ENCODE assay signal across 10 cellular contexts in the genomic region with DNA sequence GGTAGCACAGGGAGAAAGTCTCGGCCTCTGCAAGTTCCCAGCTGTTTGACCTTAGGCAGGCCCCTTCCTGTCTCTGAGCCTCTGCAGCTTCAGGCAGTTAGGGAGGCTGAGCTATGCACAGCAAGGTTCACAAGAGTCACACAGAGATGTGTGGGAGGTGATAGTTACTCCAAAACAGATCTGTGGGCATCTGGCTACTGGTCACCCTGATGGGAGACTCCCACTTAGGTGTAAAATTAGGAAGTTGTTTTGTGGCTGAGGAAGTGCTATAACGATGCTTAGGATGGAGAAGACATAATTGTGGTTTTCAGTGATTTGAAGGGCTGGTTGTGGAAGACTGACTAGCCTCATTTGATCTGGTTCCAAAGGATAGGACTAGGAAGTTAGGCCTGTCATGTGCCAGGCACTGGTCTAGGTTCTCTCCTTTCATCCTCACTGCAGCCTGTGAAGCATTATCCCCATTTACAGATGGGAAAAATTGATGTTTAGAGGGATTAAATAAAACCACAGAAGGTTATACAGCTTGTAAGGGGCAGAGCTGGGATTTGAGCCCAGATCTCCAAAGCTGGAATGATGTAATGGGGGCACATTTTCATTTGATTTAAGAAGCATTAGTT. TPM values are rescaled to one million over a fixed set of nuclear protein-coding genes. Genes with fewer than 3 reads are reported as not detected.
A peak's percentile ranks its signal among the peaks of the same experiment; 100 is the strongest.
DNase-seq lines count a peak whose midpoint lies in the region; ATAC-seq, FAIRE-seq and TF ChIP-seq lines count a peak whose summit lies in the region.
"Had no signal": no experiment of that assay in that cellular context is flagged by ENCODE, and none has a peak within 500 bp of the region (broad histone marks: within the 10 kb centered on the region; RNA-seq: fewer than 3 reads in every experiment).

No MANE protein-coding gene starts in this region.

- H3K9ac ChIP-seq in fibroblast of lung (ENCODE audit: insufficient read depth, low read length): no peak overlapping the region

- FAIRE-seq in GM12892 (lab: Jason Lieb, UNC) (peak; percentile 92), small intestine (lab: Jason Lieb, UNC) (no peak)

- H3K36me3 ChIP-seq in Panc1 (ENCODE audit: control insufficient read depth, insufficient read depth, low read length) (no peaks in the 10 kb centered on the region), fibroblast of lung (ENCODE audit: control insufficient read depth, insufficient read depth, low read length) (no peaks in the 10 kb centered on the region), small intestine (ENCODE audit: control insufficient read depth in 2 of 2, insufficient read depth in 2 of 2, low read length in 2 of 2) (peaks cover 0 to 6% of the 10 kb centered on the region in 2 donors)
- H3K36me3 ChIP-seq: SJCRH30 had no signal

- no peak for DNase-seq in GM12892 (ENCODE audit: insufficient read length)
- no peak for DNase-seq in Panc1 (ENCODE audit: low read depth, low spot score)
- DNase-seq in fibroblast of lung (ENCODE audit: low read depth in 2 of 2): peak; percentile 58 to 62
- no peak for DNase-seq in small intestine
- no peak for DNase-seq in NCI-H2081 treated with DMSO at 0.1 percent for 48 hours (lab: John Stamatoyannopoulos, UW)
- DNase-seq in NOMO-1 treated with dmso at 0.1 percent for 144 hours (lab: John Stamatoyannopoulos, UW; ENCODE audit: unreplicated experiment): no peak
- DNase-seq in NCI-H187 (lab: John Stamatoyannopoulos, UW): no peak
- DNase-seq: amniotic stem cell, SJCRH30 had no signal

- TF ChIP-seq CTCF in Panc1 (IDR thresholded peaks at IDR 0.05) (no peak), fibroblast of lung (conservative IDR thresholded peaks at IDR 0.05 in 1 of 2, IDR thresholded peaks at IDR 0.05 in 1 of 2; ENCODE audit: low read depth in 1 of 2, low read length in 2 of 2) (no peak)

- ATAC-seq in Panc1 (peak; percentile 51; the same call in 1 of the 2 replicates), HG03095 (IDR thresholded peaks at IDR 0.05; ENCODE audit: unreplicated experiment) (no peak)

- POLR2A ChIA-PET in Panc1 (lab: Charles Lee): no interaction called here

- H3K27me3 ChIP-seq in Panc1 (ENCODE audit: control insufficient read depth, insufficient read depth, low read length) (no peaks in the 10 kb centered on the region), fibroblast of lung (ENCODE audit: control insufficient read depth, insufficient read depth, low read length) (no peaks in the 10 kb centered on the region), small intestine (ENCODE audit: control insufficient read depth in 2 of 2, insufficient read depth in 2 of 2, low read length in 2 of 2) (no peaks in the 10 kb centered on the region)
- H3K27me3 ChIP-seq: SJCRH30 had no signal

- H2AFZ ChIP-seq in fibroblast of lung (ENCODE audit: low read length): no peak overlapping the region

- no peaks in the 10 kb centered on the region for H3K9me3 ChIP-seq in Panc1 (ENCODE audit: control insufficient read depth, insufficient read depth, low read depth, low read length)
- H3K9me3 ChIP-seq in fibroblast of lung (ENCODE audit: control insufficient read depth, insufficient read depth, low read depth, low read length): no peaks in the 10 kb centered on the region
- no peaks in the 10 kb centered on the region for H3K9me3 ChIP-seq in small intestine (ENCODE audit: control insufficient read depth, low read depth)
- H3K9me3 ChIP-seq: SJCRH30 had no signal

- H3K27ac ChIP-seq in Panc1 (ENCODE audit: low read length): no peak overlapping the region
- H3K27ac ChIP-seq in fibroblast of lung (ENCODE audit: insufficient read depth, low read length): peak overlapping the region; percentile 69
- peak overlapping the region; percentile 38 to 52 for H3K27ac ChIP-seq in small intestine (ENCODE audit: low read depth in 1 of 2, low read length in 1 of 2)
- H3K27ac ChIP-seq: SJCRH30 had no signal

- H3K4me3 ChIP-seq in Panc1 (ENCODE audit: low read depth in 2 of 2, low read length in 2 of 2): no peak overlapping the region
- no peak overlapping the region for H3K4me3 ChIP-seq in fibroblast of lung (replicated peaks in 1 of 4; ENCODE audit: control extremely low read depth in 1 of 4, insufficient read depth in 1 of 4, low read depth in 3 of 4, low read length in 4 of 4)
- H3K4me3 ChIP-seq in small intestine (ENCODE audit: low read depth in 1 of 2, low read length in 2 of 2): no peak overlapping the region
- H3K4me3 ChIP-seq: SJCRH30 had no signal

- peak overlapping the region; percentile 4 for H3K4me2 ChIP-seq in fibroblast of lung (ENCODE audit: extremely low read depth, insufficient read depth, low read length)

- H3K4me1 ChIP-seq in Panc1 (ENCODE audit: control insufficient read depth, insufficient read depth, low read length) (peaks cover 37% of the 10 kb centered on the region), fibroblast of lung (ENCODE audit: control insufficient read depth, extremely low read depth, insufficient read depth, low read length) (peaks cover 47% of the 10 kb centered on the region), small intestine (ENCODE audit: control insufficient read depth in 2 of 2, insufficient read depth in 1 of 2, low read depth in 1 of 2, low read length in 1 of 2) (peaks cover 2 to 3% of the 10 kb centered on the region in 2 donors)
- H3K4me1 ChIP-seq: SJCRH30 had no signal

- WGBS in small intestine, 3 donors: 38 to 51% (median 44%) methylated on average over 2 of the region's 2 CpGs

- CTCF ChIA-PET in Panc1 (lab: Charles Lee): no interaction called here

- intact Hi-C loops in Panc1 (cut with micrococcal nuclease; ENCODE audit: unreplicated experiment): no loop called here

- TF ChIP-seq POLR2A in GM12892 (IDR thresholded peaks at IDR 0.05; ENCODE audit: low read depth, low read length): no peak

- no TSS peak for BruUV-seq in Panc1 (replicated peaks; lab: Mats Ljungman, UMichigan)

- no peaks in the 10 kb centered on the region for H4K20me1 ChIP-seq in fibroblast of lung (ENCODE audit: control insufficient read depth, extremely low read depth, insufficient read depth, low read length)

- in situ Hi-C loops in Panc1 (cut with HindIII; ENCODE audit: low pct_unique_long_range_greater_than_20kb, low sequenced_read_pairs): no loop called here

- H3K79me2 ChIP-seq in fibroblast of lung (ENCODE audit: control insufficient read depth, insufficient read depth, low read length): peaks cover 49% of the 10 kb centered on the region

RNA-seq across cellular contexts. Expression of gene ACO2, which starts 13.5 kb away (rescaled TPM):
- polyA plus RNA-seq in GM12892 (2012; ENCODE audit: missing spikeins): 66.5 TPM
- 71.5 TPM for total RNA-seq in Panc1 (2021; ENCODE audit: unreplicated experiment)
- polyA plus RNA-seq in Panc1 (2012; ENCODE audit: insufficient read length): 96.4 TPM
- 60.4 and 80.3 TPM in 2 replicates for total RNA-seq in fibroblast of lung
- polyA plus RNA-seq in fibroblast of lung: 37.6 and 52.6 TPM in 2 replicates
- 58.1 and 76.0 TPM in 2 replicates for polyA plus RNA-seq in fibroblast of lung (2012)
- 145 and 147 TPM in 2 replicates for polyA minus RNA-seq in fibroblast of lung (ENCODE audit: low replicate concordance)
- polyA plus RNA-seq in small intestine: 100 to 1,000 TPM; 126 to 294 (median 216) TPM

RNA-seq across cellular contexts. Expression of gene PHF5A, which starts 13.9 kb away (rescaled TPM):
- polyA plus RNA-seq in GM12892 (2012; ENCODE audit: missing spikeins): 46.5 TPM
- total RNA-seq in Panc1 (2021; ENCODE audit: unreplicated experiment) (34.9 TPM), fibroblast of lung (63.3 and 64.2 TPM in 2 replicates)
- 30.7 TPM for polyA plus RNA-seq in Panc1 (2012; ENCODE audit: insufficient read length)
- polyA plus RNA-seq in fibroblast of lung (61.5 and 82.7 TPM in 2 replicates), small intestine (10 to 100 TPM; 53.0 to 62.7 (median 57.6) TPM)
- polyA plus RNA-seq in fibroblast of lung (2012): 41.9 and 53.4 TPM in 2 replicates
- 16.5 and 18.3 TPM in 2 replicates for polyA minus RNA-seq in fibroblast of lung (ENCODE audit: low replicate concordance)

RNA-seq across cellular contexts. Expression of gene TOB2, which starts 35.8 kb away (rescaled TPM):
- polyA plus RNA-seq in GM12892 (2012; ENCODE audit: missing spikeins): 7.9 TPM
- 43.6 TPM for total RNA-seq in Panc1 (2021; ENCODE audit: unreplicated experiment)
- 57.2 TPM for polyA plus RNA-seq in Panc1 (2012; ENCODE audit: insufficient read length)
- total RNA-seq in fibroblast of lung: 19.5 and 20.6 TPM in 2 replicates
- polyA plus RNA-seq in fibroblast of lung: 19.5 and 20.9 TPM in 2 replicates
- polyA plus RNA-seq in fibroblast of lung (2012): 25.6 and 32.7 TPM in 2 replicates
- polyA minus RNA-seq in fibroblast of lung (ENCODE audit: low replicate concordance): 71.1 and 71.9 TPM in 2 replicates
- 10 to 100 TPM; 15.1 to 29.8 (median 23.3) TPM for polyA plus RNA-seq in small intestine

Comparison
In these comparisons a context has a peak if more than half of its experiments do, and no peak if none do; other contexts are left out.
1. DNase-seq: peak in fibroblast of lung (2 of 2); none in GM12892 (single experiment), Panc1 (single experiment), small intestine (single experiment), NCI-H2081 treated with DMSO at 0.1 percent for 48 hours (single experiment), NOMO-1 treated with dmso at 0.1 percent for 144 hours (single experiment) and NCI-H187 (0 of 2).